15 cellular contexts compared by ENCODE assay signal in the genomic region with DNA sequence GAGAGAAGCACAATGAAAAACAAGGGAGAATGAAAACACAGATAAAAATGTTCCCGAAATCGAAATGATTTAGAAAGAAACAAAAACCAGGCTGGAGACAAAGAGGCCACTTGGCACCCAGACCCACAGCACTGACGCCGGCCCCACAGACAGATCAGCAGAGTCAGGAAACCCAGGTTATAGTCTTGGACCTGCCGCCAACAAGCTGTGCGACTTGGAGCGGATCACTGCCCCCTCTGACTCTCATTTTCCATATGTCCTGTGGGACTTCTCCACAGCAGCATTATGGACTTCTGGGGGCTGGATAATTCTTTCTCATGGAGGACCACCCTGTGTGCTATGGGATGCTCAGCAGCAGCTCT.
DNase-seq lines count a peak whose midpoint lies in the region; ATAC-seq and TF ChIP-seq lines count a peak whose summit lies in the region.
"Had no signal": no experiment of that assay in that cellular context is flagged by ENCODE, and none has a peak within 500 bp of the region (broad histone marks: within the 10 kb centered on the region; RNA-seq: fewer than 3 reads in every experiment).

No MANE protein-coding gene starts in this region.

- no peak overlapping the region for H4K91ac ChIP-seq in mesenchymal stem cell (ENCODE audit: low read length)

- H2AFZ ChIP-seq in Loucy (ENCODE audit: low read length) (0 out of 2 replicates have a peak overlapping the region, but pooled peaks have one; percentile 80), mesenchymal stem cell (ENCODE audit: low read depth, low read length) (no peak overlapping the region)

- peaks cover 38% of the 10 kb centered on the region for H3K27me3 Mint-ChIP-seq in central memory CD8-positive, alpha-beta T cell

- H4K8ac ChIP-seq in mesenchymal stem cell (ENCODE audit: low read length): no peak overlapping the region

- H3K9me2 ChIP-seq in Loucy (replicated peaks; ENCODE audit: low read depth, low read length): no peaks in the 10 kb centered on the region

- H3K9me3 Mint-ChIP-seq in central memory CD8-positive, alpha-beta T cell: no peaks in the 10 kb centered on the region

- H3K4me3 Mint-ChIP-seq in central memory CD8-positive, alpha-beta T cell: no peak overlapping the region
- H3K4me3 Mint-ChIP-seq: CD8-positive, alpha-beta memory T cell had no signal

- 90% methylated on average over 7 of the region's 7 CpGs for WGBS in mesenchymal stem cell
- WGBS in lower leg skin, 2 donors: 13 to 24% methylated on average over 7 of the region's 7 CpGs

- H2BK120ac ChIP-seq in mesenchymal stem cell (ENCODE audit: low read depth, low read length): no peak overlapping the region

- no peaks in the 10 kb centered on the region for H3K36me3 ChIP-seq in Loucy (ENCODE audit: insufficient read depth, low read length)
- no peaks in the 10 kb centered on the region for H3K36me3 ChIP-seq in mesenchymal stem cell (ENCODE audit: control insufficient read depth in 1 of 2, insufficient read depth in 2 of 2, low read depth in 1 of 2, low read length in 2 of 2)
- H3K36me3 ChIP-seq: BLaER1 treated with 17β-estradiol and CSF1 and Interleukin-3, amounts not matched to agents 10 nM and 100 nM had no signal

- DNase-seq in Caki2 (ENCODE audit: low read depth) (peak; percentile 6), mesenchymal stem cell (no peak), NCI-H1092 treated with DMSO at 0.1 percent for 48 hours (lab: John Stamatoyannopoulos, UW) (no peak), NCI-H2171 treated with DMSO at 0.1 percent for 48 hours (lab: John Stamatoyannopoulos, UW) (no peak), lower leg skin (ENCODE audit: low spot score in 2 of 2) (no peak)
- no peak for DNase-seq in central memory CD8-positive, alpha-beta T cell (ENCODE audit: low spot score in 2 of 2)
- DNase-seq: CD8-positive, alpha-beta memory T cell; NCI-H1694 treated with DMSO at 0.1 percent for 48 hours; NCI-H2107; NCI-H2227 treated with DMSO at 0.1 percent for 48 hours; NCI-H510A treated with DMSO at 0.1 percent for 48 hours; NCI-H774; SHP77 had no signal

- H3K4me1 Mint-ChIP-seq in central memory CD8-positive, alpha-beta T cell: peaks cover 14% of the 10 kb centered on the region

- H4K20me1 ChIP-seq in Loucy (ENCODE audit: insufficient read depth, low read length, poor library complexity, severe bottlenecking): no peaks in the 10 kb centered on the region

- no peak overlapping the region for H3K4me3 ChIP-seq in Loucy (ENCODE audit: low read length, poor library complexity, severe bottlenecking)
- no peak overlapping the region for H3K4me3 ChIP-seq in mesenchymal stem cell (ENCODE audit: insufficient read depth in 1 of 2, low read depth in 1 of 2, low read length in 2 of 2)
- no peak overlapping the region for H3K4me3 ChIP-seq in lower leg skin (ENCODE audit: low read depth, poor library complexity, severe bottlenecking)
- H3K4me3 ChIP-seq: BLaER1 treated with 17β-estradiol and CSF1 and Interleukin-3, amounts not matched to agents 10 nM and 100 nM had no signal

- no peaks in the 10 kb centered on the region for H3K4me1 ChIP-seq in Loucy (ENCODE audit: insufficient read depth, low read length, poor library complexity, severe bottlenecking)
- peaks cover 3% of the 10 kb centered on the region for H3K4me1 ChIP-seq in mesenchymal stem cell (ENCODE audit: control insufficient read depth, insufficient read depth, low read depth, low read length)

- no peaks in the 10 kb centered on the region for H3K36me3 Mint-ChIP-seq in central memory CD8-positive, alpha-beta T cell (ENCODE audit: insufficient read depth)

- H3K79me1 ChIP-seq in mesenchymal stem cell (replicated peaks; ENCODE audit: low read length, poor library complexity, severe bottlenecking): no peaks in the 10 kb centered on the region

- TF ChIP-seq POLR2A in lower leg skin (IDR thresholded peaks at IDR 0.05): no peak

- peak overlapping the region; percentile 4 for H3K27ac Mint-ChIP-seq in central memory CD8-positive, alpha-beta T cell (ENCODE audit: low read depth)

- H3F3A ChIP-seq in Loucy (ENCODE audit: low read depth): no peaks in the 10 kb centered on the region

- no peaks in the 10 kb centered on the region; the same call in 1 of the 2 replicates for H3K9me3 ChIP-seq in Loucy (ENCODE audit: insufficient read depth, low read depth, low read length)
- H3K9me3 ChIP-seq in mesenchymal stem cell (ENCODE audit: control insufficient read depth, low read length): no peaks in the 10 kb centered on the region
- H3K9me3 ChIP-seq: BLaER1 treated with 17β-estradiol and CSF1 and Interleukin-3, amounts not matched to agents 10 nM and 100 nM had no signal

- intact Hi-C loops in lower leg skin (cut with DNase I; ENCODE audit: low total_unique reads): no loop called here

- H3K4me2 ChIP-seq in Loucy (ENCODE audit: low read depth, low read length, poor library complexity, severe bottlenecking): no peak overlapping the region
- H3K4me2 ChIP-seq in mesenchymal stem cell (ENCODE audit: low read length, poor library complexity, severe bottlenecking): no peak overlapping the region
- H3K4me2 ChIP-seq: BLaER1 treated with 17β-estradiol and CSF1 and Interleukin-3, amounts not matched to agents 10 nM and 100 nM had no signal

- H3K9ac ChIP-seq in Loucy (ENCODE audit: low read depth, low read length, poor library complexity, severe bottlenecking): no peak overlapping the region
- H3K9ac ChIP-seq in mesenchymal stem cell (ENCODE audit: low read length): peak overlapping the region; percentile 50
- H3K9ac ChIP-seq: BLaER1 treated with 17β-estradiol and CSF1 and Interleukin-3, amounts not matched to agents 10 nM and 100 nM had no signal

- no peaks in the 10 kb centered on the region for H3K27me3 ChIP-seq in Loucy (ENCODE audit: insufficient read depth, low read length, poor library complexity, severe bottlenecking)
- H3K27me3 ChIP-seq in mesenchymal stem cell (ENCODE audit: control insufficient read depth in 1 of 2, insufficient read depth in 1 of 2, low read length in 2 of 2): peaks cover 4 to 49% of the 10 kb centered on the region in 2 experiments

- no peak overlapping the region for H2BK12ac ChIP-seq in mesenchymal stem cell (ENCODE audit: low read length in 2 of 2)

- no peak overlapping the region for H2BK15ac ChIP-seq in mesenchymal stem cell (ENCODE audit: low read depth, poor library complexity, severe bottlenecking)

- no peak overlapping the region for H2BK5ac ChIP-seq in mesenchymal stem cell (ENCODE audit: low read depth, low read length, poor library complexity, severe bottlenecking)

- H3K23ac ChIP-seq in mesenchymal stem cell (ENCODE audit: low read length in 2 of 2): no peak overlapping the region

- H3K79me2 ChIP-seq in Loucy (ENCODE audit: insufficient read depth, low read length): no peaks in the 10 kb centered on the region

- no peak overlapping the region for H2AK5ac ChIP-seq in mesenchymal stem cell (ENCODE audit: low read length, severe bottlenecking)

- TF ChIP-seq CTCF in Loucy (conservative IDR thresholded peaks at IDR 0.05; ENCODE audit: low read length): no peak
- TF ChIP-seq CTCF in lower leg skin (IDR thresholded peaks at IDR 0.05): no peak

- in situ Hi-C loops in Caki2 (cut with HindIII; ENCODE audit: low pct_unique_long_range_greater_than_20kb, low sequenced_read_pairs): no loop called here

- H3K4ac ChIP-seq in mesenchymal stem cell (ENCODE audit: low read depth in 1 of 2, low read length in 2 of 2): no peak overlapping the region

- H3K14ac ChIP-seq in mesenchymal stem cell (ENCODE audit: low read length in 2 of 2): no peak overlapping the region

- no peak for ATAC-seq in central memory CD8-positive, alpha-beta T cell (replicated peaks; ENCODE audit: extremely low read depth, poor library complexity, severe bottlenecking)

- no peak overlapping the region for H3K18ac ChIP-seq in mesenchymal stem cell (ENCODE audit: low read depth in 1 of 2, low read length in 2 of 2)

- H3K27ac ChIP-seq in mesenchymal stem cell (ENCODE audit: low read length, poor library complexity, severe bottlenecking): no peak overlapping the region
- H3K27ac ChIP-seq: BLaER1 treated with 17β-estradiol and CSF1 and Interleukin-3, amounts not matched to agents 10 nM and 100 nM had no signal
